ENCODE assay signal across 8 cellular contexts in genomic region chr2:26184555-26185303, GRCh38. TPM values are rescaled to one million over a fixed set of nuclear protein-coding genes. Genes with fewer than 3 reads are reported as not detected.
DNase-seq lines count a peak whose midpoint lies in the region; ATAC-seq and TF ChIP-seq lines count a peak whose summit lies in the region.

No MANE protein-coding gene starts in this region.

- no peaks in the 10 kb centered on the region for H3K9me3 ChIP-seq in HAP-1
- H3K9me3 ChIP-seq in testis = no peaks in the 10 kb centered on the region

- intact Hi-C loops in testis (cut with DNase I; ENCODE audit: low total_unique reads) = no loop called here

- in situ Hi-C loops in HAP-1 (cut with MboI; ENCODE audit: low sequenced_read_pairs) = no loop called here

- TF ChIP-seq POLR2A in testis (IDR thresholded peaks at IDR 0.05) = no peak

- H3K4me3 ChIP-seq in GM06990 (replicated peaks; ENCODE audit: low read depth, low read length) (peak overlapping the region; percentile 45), HAP-1 (peak overlapping the region; percentile 52), testis (peak overlapping the region; percentile 57 to 68)

- ATAC-seq in omental fat pad (ENCODE audit: low FRiP score) = peak; percentile 91

- H3K4me1 ChIP-seq in HAP-1 (peaks cover 6% of the 10 kb centered on the region), testis (peaks cover under 1% of the 10 kb centered on the region)

- no peaks in the 10 kb centered on the region for H3K36me3 ChIP-seq in GM06990 (ENCODE audit: control insufficient read depth, insufficient read depth, low read length)
- H3K36me3 ChIP-seq in HAP-1 (replicated peaks) = peaks cover 19% of the 10 kb centered on the region
- H3K36me3 ChIP-seq in testis (ENCODE audit: low read depth, missing control alignments) = no peaks in the 10 kb centered on the region

- TF ChIP-seq CTCF in GM06990 (IDR thresholded peaks at IDR 0.05; ENCODE audit: insufficient read depth, low read length, poor library complexity, severe bottlenecking) (peak; percentile 23), omental fat pad (IDR thresholded peaks at IDR 0.05) (no peak), testis (IDR thresholded peaks at IDR 0.05) (peak; percentile 34 to 66 (median 58))

- peak overlapping the region; percentile 64 to 81 for H3K27ac ChIP-seq in testis

- H3K27me3 ChIP-seq in GM06990 (replicated peaks; ENCODE audit: control insufficient read depth, insufficient read depth, low read length) = no peaks in the 10 kb centered on the region; the same call in none of the 2 replicates
- H3K27me3 ChIP-seq in HAP-1 (ENCODE audit: low read depth) = no peaks in the 10 kb centered on the region
- H3K27me3 ChIP-seq in testis = no peaks in the 10 kb centered on the region

- WGBS in testis, 2 donors = 17 to 24% methylated on average over 1 to 106 of the region's 114 CpGs

- DNase-seq in GM06990 (ENCODE audit: extremely low read depth, insufficient read length) (peak; percentile 82), HAP-1 (ENCODE audit: low spot score in 2 of 2) (peak; percentile 70 to 89), NCI-H2227 treated with DMSO at 0.1 percent for 48 hours (lab: John Stamatoyannopoulos, UW) (peak; percentile 66), fibroblast of the conjunctiva (ENCODE audit: low read depth) (peak; percentile 63), omental fat pad (ENCODE audit: low spot score) (no peak), testis (peak; percentile 91), superior temporal gyrus (ENCODE audit: extremely low spot score) (no peak)
- DNase-seq in activated T-cell treated with anti-CD3 and anti-CD28 coated beads, Interleukin-2, amount 50 U/mL, for 48 hours = peak; percentile 86 to 91

RNA-seq across cellular contexts. Expression of gene GAREM2, which starts 11.8 kb away (rescaled TPM):
- total RNA-seq in omental fat pad = 1 to 10 TPM; 1.0 to 3.3 (median 2.0) TPM
- total RNA-seq in testis = 1 to 10 TPM; 5.4 to 6.8 TPM
- 4.6 TPM for polyA plus RNA-seq in testis (ENCODE audit: insufficient read depth, low read depth, low replicate concordance)

RNA-seq across cellular contexts. Expression of gene HADHA, which starts 59.7 kb away (rescaled TPM):
- total RNA-seq in omental fat pad (100 to 1,000 TPM; 144 to 196 (median 159) TPM), testis (10 to 100 TPM; 93.7 to 98.8 TPM)
- polyA plus RNA-seq in testis (ENCODE audit: insufficient read depth, low read depth, low replicate concordance) = 161 TPM

Comparison
In these comparisons a context has a peak if more than half of its experiments do, and no peak if none do; other contexts are left out.
1. DNase-seq: peak in GM06990 (single experiment), HAP-1 (2 of 2), NCI-H2227 treated with DMSO at 0.1 percent for 48 hours (single experiment), activated T-cell treated with anti-CD3 and anti-CD28 coated beads, Interleukin-2, amount 50 U/mL, for 48 hours (2 of 2), fibroblast of the conjunctiva (single experiment) and testis (single experiment); none in omental fat pad (single experiment) and superior temporal gyrus (single experiment).
2. CTCF ChIP-seq: peak in GM06990 (single experiment) and testis (3 of 3); none in omental fat pad (0 of 3).
3. Peak in every context shown above with its lines, with median percentiles within 50 percentile points of each other: H3K4me3 ChIP-seq.